20 cellular contexts compared by ENCODE assay signal in genomic region chr22:22262332-22263074, GRCh38. TPM values are rescaled to one million over a fixed set of nuclear protein-coding genes. Genes with fewer than 3 reads are reported as not detected.
DNase-seq lines count a peak whose midpoint lies in the region; ATAC-seq and TF ChIP-seq lines count a peak whose summit lies in the region.
"Not testable (repeated sequence)": the region's sequence is repeated elsewhere in the genome, so short reads cannot be mapped to it uniquely, and the experiment has no call there.
"Had no signal": no experiment of that assay in that cellular context is flagged by ENCODE, and none has a peak within 500 bp of the region (broad histone marks: within the 10 kb centered on the region; RNA-seq: fewer than 3 reads in every experiment).

No MANE protein-coding gene starts in this region.

- not testable (repeated sequence) for H3K36me3 ChIP-seq in ACC112 (ENCODE audit: insufficient read depth, low read length); fibroblast of lung (ENCODE audit: control insufficient read depth, insufficient read depth, low read length)

- peak; percentile 41 for DNase-seq in ELR (ENCODE audit: low read depth)
- peak; percentile 33 for DNase-seq in M059J (ENCODE audit: low read depth)
- DNase-seq in activated CD4-positive, alpha-beta T cell treated with anti-CD3 and anti-CD28 coated beads for 36 hours = peak; percentile 45
- peak; percentile 47 for DNase-seq in MCF 10A (ENCODE audit: unreplicated experiment)
- peak; percentile 79 to 81 for DNase-seq in fibroblast of lung (ENCODE audit: low read depth in 2 of 2)
- peak in 2 of 3 donors; percentile 50 to 69 for DNase-seq in right cardiac atrium
- DNase-seq in skeletal muscle cell (ENCODE audit: low read depth) = peak; percentile 45

- TF ChIP-seq CTCF in MCF 10A (IDR thresholded peaks at IDR 0.05; ENCODE audit: unreplicated experiment); fibroblast of lung (conservative IDR thresholded peaks at IDR 0.05 in 1 of 2, IDR thresholded peaks at IDR 0.05 in 1 of 2; ENCODE audit: low read depth in 1 of 2, low read length in 2 of 2): not testable (repeated sequence)

- H3K27me3 Mint-ChIP-seq in activated CD4-positive, alpha-beta T cell treated with anti-CD3 and anti-CD28 coated beads for 36 hours; MCF 10A (ENCODE audit: insufficient read depth, unreplicated experiment): not testable (repeated sequence)

- H3K27me3 ChIP-seq in ACC112 (ENCODE audit: insufficient read depth, low read length); fibroblast of lung (ENCODE audit: control insufficient read depth, insufficient read depth, low read length); right cardiac atrium (ENCODE audit: control insufficient read depth, insufficient read depth): not testable (repeated sequence)

- not testable (repeated sequence) for H3K4me3 Mint-ChIP-seq in activated CD4-positive, alpha-beta T cell treated with anti-CD3 and anti-CD28 coated beads for 36 hours; MCF 10A (ENCODE audit: unreplicated experiment)

- H3K9me3 Mint-ChIP-seq in activated CD4-positive, alpha-beta T cell treated with anti-CD3 and anti-CD28 coated beads for 36 hours (ENCODE audit: low read depth); MCF 10A (ENCODE audit: unreplicated experiment): not testable (repeated sequence)

- H3K9me3 ChIP-seq in fibroblast of lung (ENCODE audit: control insufficient read depth, insufficient read depth, low read depth, low read length); right cardiac atrium (ENCODE audit: control insufficient read depth, low read length): not testable (repeated sequence)

- not testable (repeated sequence) for H2AFZ ChIP-seq in ACC112 (ENCODE audit: low read length, unreplicated experiment); fibroblast of lung (ENCODE audit: low read length)

- H3K4me3 ChIP-seq in ACC112 (ENCODE audit: low read depth, low read length); fibroblast of lung (replicated peaks in 1 of 4; ENCODE audit: control extremely low read depth in 1 of 4, insufficient read depth in 1 of 4, low read depth in 3 of 4, low read length in 4 of 4); right cardiac atrium (ENCODE audit: low read length); skeletal muscle cell (ENCODE audit: low read depth, low read length): not testable (repeated sequence)

- intact Hi-C loops in activated CD4-positive, alpha-beta T cell treated with anti-CD3 and anti-CD28 coated beads for 36 hours (cut with DNase I, micrococcal nuclease); MCF 10A (cut with micrococcal nuclease); right cardiac atrium (cut with DNase I): not testable (repeated sequence)

- not testable (repeated sequence) for H4K20me1 ChIP-seq in fibroblast of lung (ENCODE audit: control insufficient read depth, extremely low read depth, insufficient read depth, low read length)

- BruUV-seq in MCF 10A (replicated peaks; lab: Mats Ljungman, UMichigan) = not testable (repeated sequence)

- not testable (repeated sequence) for H3K4me1 Mint-ChIP-seq in activated CD4-positive, alpha-beta T cell treated with anti-CD3 and anti-CD28 coated beads for 36 hours; MCF 10A (ENCODE audit: insufficient read depth, unreplicated experiment)

- not testable (repeated sequence) for H3K36me3 Mint-ChIP-seq in activated CD4-positive, alpha-beta T cell treated with anti-CD3 and anti-CD28 coated beads for 36 hours (ENCODE audit: low read depth); MCF 10A (ENCODE audit: insufficient read depth, unreplicated experiment)

- H3K4me2 ChIP-seq in fibroblast of lung (ENCODE audit: extremely low read depth, insufficient read depth, low read length) = not testable (repeated sequence)

- not testable (repeated sequence) for H3K9ac ChIP-seq in fibroblast of lung (ENCODE audit: insufficient read depth, low read length)

- CTCF ChIA-PET in activated CD4-positive, alpha-beta T cell treated with anti-CD3 and anti-CD28 coated beads for 36 hours (lab: Charles Lee); MCF 10A (lab: Yijun Ruan, JAX): not testable (repeated sequence)

- not testable (repeated sequence) for H3K4me1 ChIP-seq in ACC112 (ENCODE audit: control insufficient read depth, insufficient read depth, low read length, unreplicated experiment); fibroblast of lung (ENCODE audit: control insufficient read depth, extremely low read depth, insufficient read depth, low read length); right cardiac atrium (ENCODE audit: control insufficient read depth, insufficient read depth, low read length)

- not testable (repeated sequence) for ATAC-seq in activated CD4-positive, alpha-beta T cell treated with anti-CD3 and anti-CD28 coated beads for 36 hours; right cardiac atrium

- H3K79me2 ChIP-seq in ACC112 (ENCODE audit: control insufficient read depth, insufficient read depth, low read length, unreplicated experiment); fibroblast of lung (ENCODE audit: control insufficient read depth, insufficient read depth, low read length): not testable (repeated sequence)

- WGBS in right cardiac atrium = 28% methylated on average over 3 of the region's 3 CpGs

- POLR2A ChIA-PET in activated CD4-positive, alpha-beta T cell treated with anti-CD3 and anti-CD28 coated beads for 36 hours (lab: Charles Lee) = not testable (repeated sequence)
- POLR2A ChIA-PET in MCF 10A (lab: Yijun Ruan, JAX) = interaction anchor here (0.6 kb wide), 1 partner anchor 9 kb away, joined by 3 read pairs; no protein-coding TSS in a partner anchor

- not testable (repeated sequence) for H3K27ac Mint-ChIP-seq in activated CD4-positive, alpha-beta T cell treated with anti-CD3 and anti-CD28 coated beads for 36 hours; MCF 10A (ENCODE audit: low read depth, unreplicated experiment)

- peak overlapping the region; percentile 47 for H3K27ac ChIP-seq in ACC112 (ENCODE audit: low read depth, low read length)
- not testable (repeated sequence) for H3K27ac ChIP-seq in fibroblast of lung (ENCODE audit: insufficient read depth, low read length); right cardiac atrium (ENCODE audit: low read length)

RNA-seq across cellular contexts. Expression of gene VPREB1, which starts 17.9 kb away (rescaled TPM):
- total RNA-seq in M059J (2014; rRNA removed; shearing (Covaris generic)) = not detected in 2 replicates
- total RNA-seq in activated CD4-positive, alpha-beta T cell treated with anti-CD3 and anti-CD28 coated beads for 36 hours = not detected
- not detected in 2 replicates for total RNA-seq in MCF 10A (2022)
- not detected in 2 replicates for total RNA-seq in fibroblast of lung
- polyA plus RNA-seq in fibroblast of lung = not detected in 2 replicates
- not detected in 2 replicates for polyA plus RNA-seq in fibroblast of lung (2012)
- not detected in 2 replicates for polyA minus RNA-seq in fibroblast of lung (ENCODE audit: low replicate concordance)
- not detected for total RNA-seq in right cardiac atrium
- polyA plus RNA-seq in right cardiac atrium = not detected
- total RNA-seq: activated B cell treated with CpG ODN at 0.5 μM for 24 hours; activated naive CD4-positive, alpha-beta T cell treated with anti-CD3 and anti-CD28 coated beads for 36 hours; activated T-helper 1 cell treated with anti-CD3 and anti-CD28 coated beads, Interleukin-12 subunit alpha, Interleukin-12 subunit beta, Interleukin-2, Interleukin-4 antibody, amounts not matched to agents 30 ng/mL and 10 ng/mL and 1 ng/mL, durations not matched to agents 14 hours and 24 hours and 36 hours; endodermal cell; frontal cortex; HT-29; left colon; progenitor cell of endocrine pancreas; SJCRH30; skeletal muscle tissue; thyroid gland had no signal
- polyA plus RNA-seq: A549 had no signal
